In genomic region chr10:111233439-111233838, GRCh38 we compare ENCODE assay signal across 2 cellular contexts.
TF ChIP-seq lines count a peak whose summit lies in the region.

No MANE protein-coding gene starts in this region.

TF ChIP-seq in A549, 52 proteins besides CTCF, POLR2A, EP300 and RAD21 (continued from another document):
- peak; percentile 72 for TF ChIP-seq REST (IDR thresholded peaks at IDR 0.05)

TF ChIP-seq in GM23338, 12 proteins besides CTCF, POLR2A, EP300 and RAD21:
- no peak for TF ChIP-seq ZNF462 (CRISPR knock-in tag; IDR thresholded peaks at IDR 0.05)
- TF ChIP-seq REST (IDR thresholded peaks at IDR 0.05; ENCODE audit: unreplicated experiment), result peak; percentile 72
